8 cellular contexts compared by ENCODE assay signal in the genomic region with DNA sequence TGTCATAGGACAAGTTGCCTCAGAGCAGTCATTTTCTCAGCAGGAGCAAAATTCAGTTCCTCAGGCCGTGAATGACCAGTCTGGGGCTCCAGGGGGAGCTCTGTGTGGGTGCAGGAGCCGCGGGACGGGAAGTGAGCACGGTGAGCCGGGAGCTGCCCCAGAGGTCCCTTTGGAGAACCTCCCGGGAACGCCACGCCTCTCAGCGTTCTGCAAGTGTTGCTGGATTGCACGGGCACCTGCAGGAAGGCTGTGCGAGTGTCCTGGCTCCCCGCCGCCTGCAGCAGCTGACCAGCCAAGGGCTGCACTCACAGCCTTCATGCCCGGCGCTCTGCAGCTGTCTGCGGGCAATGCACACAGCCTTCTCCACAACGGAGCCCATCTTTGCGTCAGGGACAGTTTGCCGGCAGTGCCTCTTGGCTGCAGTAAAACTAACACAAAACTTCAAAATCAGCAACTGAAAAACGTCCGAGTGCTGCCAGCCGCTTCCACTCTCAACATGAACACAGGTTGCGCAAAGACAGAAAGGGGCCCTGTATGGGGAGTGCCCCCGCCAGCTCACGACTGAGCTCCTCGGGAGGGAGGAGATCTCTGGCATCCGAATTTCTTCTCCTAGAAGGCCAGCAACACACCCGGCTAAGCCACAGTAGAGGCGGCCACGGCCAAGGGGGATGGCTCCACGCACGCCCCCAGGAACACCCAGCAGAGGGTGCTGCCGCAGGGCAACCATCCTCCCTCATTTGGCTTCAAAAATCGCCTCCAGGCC. TPM values are rescaled to one million over a fixed set of nuclear protein-coding genes. Genes with fewer than 3 reads are reported as not detected.
DNase-seq lines count a peak whose midpoint lies in the region; ATAC-seq and TF ChIP-seq lines count a peak whose summit lies in the region.

No MANE protein-coding gene starts in this region.

- H3K4me3 Mint-ChIP-seq in T-helper 17 cell (peak overlapping the region; percentile 39), osteocyte (ENCODE audit: unreplicated experiment) (no peak overlapping the region)

- DNase-seq in BE2C (peak; percentile 88), NB4 (ENCODE audit: low read depth) (peak; percentile 93), T-helper 17 cell (no peak), foreskin melanocyte (peak; percentile 30), osteocyte (ENCODE audit: extremely low spot score, unreplicated experiment) (no peak)
- no peak for DNase-seq in central memory CD4-positive, alpha-beta T cell

- peaks cover 14% of the 10 kb centered on the region for H3K4me1 Mint-ChIP-seq in T-helper 17 cell
- peaks cover 19% of the 10 kb centered on the region for H3K4me1 Mint-ChIP-seq in osteocyte (ENCODE audit: unreplicated experiment)

- H3K9me3 Mint-ChIP-seq in osteocyte (ENCODE audit: unreplicated experiment), result no peaks in the 10 kb centered on the region

- ATAC-seq in T-helper 17 cell (no peak), GM18909 (IDR thresholded peaks at IDR 0.05; ENCODE audit: poor library complexity, unreplicated experiment) (no peak), HG03135 (IDR thresholded peaks at IDR 0.05; ENCODE audit: unreplicated experiment) (no peak)

- TF ChIP-seq CTCF in BE2C (IDR thresholded peaks at IDR 0.05; ENCODE audit: low read depth, low read length), result peak; percentile 78
- TF ChIP-seq CTCF in NB4 (IDR thresholded peaks at IDR 0.05; ENCODE audit: low read depth, low read length), result peak; percentile 73
- TF ChIP-seq CTCF in osteocyte (IDR thresholded peaks at IDR 0.05), result peak; percentile 60

- H3K27me3 Mint-ChIP-seq in T-helper 17 cell (no peaks in the 10 kb centered on the region), osteocyte (ENCODE audit: unreplicated experiment) (no peaks in the 10 kb centered on the region)

- no peak overlapping the region for H3K27ac Mint-ChIP-seq in T-helper 17 cell
- H3K27ac Mint-ChIP-seq in osteocyte (ENCODE audit: unreplicated experiment), result peak overlapping the region; percentile 75

- no peaks in the 10 kb centered on the region; the same call in 1 of the 2 replicates for H3K36me3 ChIP-seq in BE2C

- peaks cover 7% of the 10 kb centered on the region for H3K36me3 Mint-ChIP-seq in T-helper 17 cell (ENCODE audit: low read depth)
- H3K36me3 Mint-ChIP-seq in osteocyte (ENCODE audit: unreplicated experiment), result peaks cover 14% of the 10 kb centered on the region

- peaks cover 35% of the 10 kb centered on the region for H3K4me1 ChIP-seq in BE2C

- peak; percentile 15 for TF ChIP-seq POLR2A in NB4 (IDR thresholded peaks at IDR 0.05; ENCODE audit: extremely low read depth, insufficient read length)

- peak overlapping the region; percentile 20 for H3K4me3 ChIP-seq in BE2C (ENCODE audit: low read depth, low read length)
- H3K4me3 ChIP-seq in NB4 (ENCODE audit: low read depth, low read length), result peak overlapping the region; percentile 44

- no peaks in the 10 kb centered on the region for H3K27me3 ChIP-seq in BE2C

- H3K9me3 ChIP-seq in BE2C (no peaks in the 10 kb centered on the region), T-helper 17 cell (ENCODE audit: control insufficient read depth, low read length, poor library complexity, severe bottlenecking) (no peaks in the 10 kb centered on the region)

RNA-seq across cellular contexts. Expression of gene NDUFAF8, which starts 16.0 kb away (rescaled TPM):
- 287 TPM for polyA plus RNA-seq in BE2C (2012; ENCODE audit: insufficient read depth, insufficient read length, low read depth)
- 10 to 100 TPM; 30.6 to 37.0 TPM for total RNA-seq in T-helper 17 cell
- total RNA-seq in osteocyte, result 38.9 and 42.4 TPM in 2 replicates

RNA-seq across cellular contexts. Expression of gene TEPSIN, which starts 16.3 kb away (rescaled TPM):
- 43.8 TPM for polyA plus RNA-seq in BE2C (2012; ENCODE audit: insufficient read depth, insufficient read length, low read depth)
- total RNA-seq in T-helper 17 cell, result 10 to 100 TPM; 84.1 to 90.9 TPM
- 39.2 and 42.3 TPM in 2 replicates for total RNA-seq in osteocyte

RNA-seq across cellular contexts. Expression of gene CEP131, which starts 32.4 kb away (rescaled TPM):
- 25.5 TPM for polyA plus RNA-seq in BE2C (2012; ENCODE audit: insufficient read depth, insufficient read length, low read depth)
- total RNA-seq in T-helper 17 cell (10 to 100 TPM in 1 of 2 donors, 1 to 10 TPM in 1; 8.2 to 10.5 TPM), osteocyte (12.2 and 13.8 TPM in 2 replicates)

RNA-seq across cellular contexts. Expression of gene SLC38A10, which starts 40.0 kb away (rescaled TPM):
- polyA plus RNA-seq in BE2C (2012; ENCODE audit: insufficient read depth, insufficient read length, low read depth), result 41.2 TPM
- total RNA-seq in T-helper 17 cell, result 10 to 100 TPM; 59.4 to 98.4 TPM
- 120 TPM in 2 replicates for total RNA-seq in osteocyte

Comparison
In these comparisons a context has a peak if more than half of its experiments do, and no peak if none do; other contexts are left out.
1. DNase-seq: peak in BE2C (single experiment), NB4 (single experiment) and foreskin melanocyte (single experiment); none in T-helper 17 cell (0 of 3), osteocyte (single experiment) and central memory CD4-positive, alpha-beta T cell (single experiment).
2. Peak in every context shown above with its lines, with median percentiles within 50 percentile points of each other: CTCF ChIP-seq.